ENCODE assay signal across 1 cellular context in the genomic region with DNA sequence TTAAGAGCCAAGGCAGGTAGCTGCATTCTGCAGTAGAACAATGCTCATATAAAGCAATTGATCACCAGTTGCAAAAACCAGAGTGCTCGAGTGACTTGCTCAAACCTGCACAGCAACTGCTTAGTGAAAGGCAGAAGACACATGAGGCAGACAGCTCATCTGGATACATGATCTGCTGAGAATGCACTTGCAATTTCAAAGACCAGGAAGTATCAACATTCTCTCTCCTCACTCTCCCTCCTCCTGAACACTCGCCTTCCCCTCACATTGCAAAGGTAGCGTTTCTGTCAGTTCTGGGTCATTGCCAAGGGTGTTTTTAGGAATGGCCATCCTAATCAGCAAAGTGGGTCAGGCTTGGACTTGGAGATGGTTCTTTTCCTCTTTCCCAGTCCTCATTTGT.
TF ChIP-seq lines count a peak whose summit lies in the region.

No MANE protein-coding gene starts in this region.

TF ChIP-seq in IMR-90, 13 proteins besides CTCF, POLR2A, EP300 and RAD21 (continued from another document):
- TF ChIP-seq FOS (IDR thresholded peaks at IDR 0.05; ENCODE audit: low read depth, low read length) (no peak), RCOR1 (IDR thresholded peaks at IDR 0.05; ENCODE audit: insufficient replicate concordance, low read length) (no peak), MXI1 (IDR thresholded peaks at IDR 0.05; ENCODE audit: borderline replicate concordance, low read depth, low read length) (no peak), BHLHE40 (IDR thresholded peaks at IDR 0.05; ENCODE audit: low read depth, low read length) (no peak), CEBPB (IDR thresholded peaks at IDR 0.05; ENCODE audit: low read depth, low read length) (no peak), SMC3 (IDR thresholded peaks at IDR 0.05; ENCODE audit: low read depth, low read length) (no peak), NFE2L2 (IDR thresholded peaks at IDR 0.05; ENCODE audit: low read depth, low read length) (no peak), MAFK (IDR thresholded peaks at IDR 0.05; ENCODE audit: low read depth, low read length) (no peak)
- TF ChIP-seq, protein P1, sequence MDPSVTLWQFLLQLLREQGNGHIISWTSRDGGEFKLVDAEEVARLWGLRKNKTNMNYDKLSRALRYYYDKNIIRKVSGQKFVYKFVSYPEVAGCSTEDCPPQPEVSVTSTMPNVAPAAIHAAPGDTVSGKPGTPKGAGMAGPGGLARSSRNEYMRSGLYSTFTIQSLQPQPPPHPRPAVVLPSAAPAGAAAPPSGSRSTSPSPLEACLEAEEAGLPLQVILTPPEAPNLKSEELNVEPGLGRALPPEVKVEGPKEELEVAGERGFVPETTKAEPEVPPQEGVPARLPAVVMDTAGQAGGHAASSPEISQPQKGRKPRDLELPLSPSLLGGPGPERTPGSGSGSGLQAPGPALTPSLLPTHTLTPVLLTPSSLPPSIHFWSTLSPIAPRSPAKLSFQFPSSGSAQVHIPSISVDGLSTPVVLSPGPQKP (IDR thresholded peaks at IDR 0.05; ENCODE audit: borderline replicate concordance, low read depth, low read length) = no peak
TF ChIP-seq in IMR-90: peak in this region for 0.
